In the genomic region with DNA sequence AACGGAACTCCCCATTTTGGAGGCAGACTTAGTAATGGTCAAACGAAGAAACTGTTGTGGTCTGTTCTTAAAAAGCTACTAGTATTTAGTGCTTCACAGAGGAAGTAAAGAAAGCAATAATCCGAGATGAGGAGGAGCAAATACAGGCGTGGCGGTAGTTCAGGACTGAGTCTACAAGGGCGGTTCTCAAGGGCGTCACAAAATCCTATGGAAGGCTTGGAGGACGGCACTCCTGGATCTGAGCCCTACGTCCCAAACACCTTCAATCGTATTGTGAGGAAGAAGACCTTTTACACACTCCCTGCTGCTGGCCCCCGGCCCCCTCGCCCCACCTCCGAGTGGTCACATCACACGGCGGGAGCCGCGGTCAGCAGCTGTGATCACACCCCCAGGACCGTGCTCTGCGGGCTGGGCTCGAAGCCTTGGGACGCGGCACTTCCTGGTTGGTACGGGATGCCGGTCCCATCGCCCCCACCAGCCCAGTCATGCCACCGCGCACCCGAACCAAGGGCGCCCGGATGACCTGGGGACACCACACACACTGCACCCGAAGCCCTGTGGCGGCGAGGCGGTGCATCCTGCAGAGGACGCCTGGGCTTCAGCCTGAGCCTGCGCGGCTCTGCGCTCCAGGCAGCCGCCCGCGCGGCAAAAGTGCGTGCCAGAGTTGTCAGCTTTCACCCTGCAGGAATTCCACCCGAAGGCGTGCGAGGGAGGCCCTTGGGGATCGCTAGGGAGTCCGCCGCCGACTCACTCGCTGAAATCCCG, we compare ENCODE assay signal across 7 cellular contexts. TPM values are rescaled to one million over a fixed set of nuclear protein-coding genes. Genes with fewer than 3 reads are reported as not detected.
DNase-seq lines count a peak whose midpoint lies in the region; TF ChIP-seq lines count a peak whose summit lies in the region.

No MANE protein-coding gene starts in this region.

- peaks cover 42% of the 10 kb centered on the region for H3K4me1 Mint-ChIP-seq in brain

- no peaks in the 10 kb centered on the region for H3K36me3 ChIP-seq in GM23248 (ENCODE audit: low read depth)

- H3K27ac Mint-ChIP-seq in brain: peak overlapping the region; percentile 3 to 92 (median 77)

- no peaks in the 10 kb centered on the region for H3K9me2 ChIP-seq in GM23248 (ENCODE audit: insufficient read depth)

- H4K20me1 ChIP-seq in GM23248 (ENCODE audit: insufficient read depth): no peaks in the 10 kb centered on the region

- H2AFZ ChIP-seq in GM23248: peak overlapping the region; percentile 74

- H3K4me3 Mint-ChIP-seq in brain: peak overlapping the region; percentile 81 to 92 (median 82)

- H3K27ac ChIP-seq in GM23248 (peak overlapping the region; percentile 96), skin epidermis (peak overlapping the region; percentile 55 to 96 (median 91))

- H3F3A ChIP-seq in GM23248 (ENCODE audit: insufficient read depth): peaks cover 40% of the 10 kb centered on the region

- peaks cover 42% of the 10 kb centered on the region for H3K27me3 Mint-ChIP-seq in brain

- H3K9me3 Mint-ChIP-seq in brain: peaks cover 0 to 8% (median 0%) of the 10 kb centered on the region in 5 experiments

- WGBS in GM23248 (ENCODE audit: low coverage in 1 of 2, low lambda C conversion rate in 2 of 2, missing lambda C conversion rate in 2 of 2), 2 experiments: 2% methylated on average over 31 to 46 of the region's 52 CpGs

- DNase-seq in GM23248 (peak; percentile 99), LNCaP clone FGC (ENCODE audit: low read depth) (no peak), T-helper 9 cell (peak; percentile 16), iPS-NIHi7 (ENCODE audit: extremely low spot score) (peak; percentile 70)

- H3K36me3 Mint-ChIP-seq in brain: no peaks in the 10 kb centered on the region

- H3K4me1 ChIP-seq in GM23248 (ENCODE audit: insufficient read depth): peaks cover 51% of the 10 kb centered on the region

- TF ChIP-seq CTCF in GM12872 (IDR thresholded peaks at IDR 0.05; ENCODE audit: insufficient read depth, low read depth, low read length): 0 out of 3 replicates have a peak, but pooled peaks have one; percentile 5
- 0 out of 2 replicates have a peak, but pooled peaks have one; percentile 9 for TF ChIP-seq CTCF in LNCaP clone FGC (IDR thresholded peaks at IDR 0.05; ENCODE audit: control insufficient read depth, extremely low read depth, insufficient read depth)
- TF ChIP-seq CTCF in brain (conservative IDR thresholded peaks at IDR 0.05): no peak

- H3K27me3 ChIP-seq in GM23248 (replicated peaks; ENCODE audit: insufficient read depth): no peaks in the 10 kb centered on the region

- peak overlapping the region; percentile 88 for H3K9ac ChIP-seq in GM23248

- in situ Hi-C loops in GM23248 (cut with MboI): no loop called here

- H3K4me2 ChIP-seq in GM23248 (ENCODE audit: unreplicated experiment): peak overlapping the region; percentile 96

- no peaks in the 10 kb centered on the region for H3K79me2 ChIP-seq in GM23248 (ENCODE audit: insufficient read depth)

- no peaks in the 10 kb centered on the region for H3K9me3 ChIP-seq in GM23248 (ENCODE audit: low read depth)

- H3K4me3 ChIP-seq in GM23248 (peak overlapping the region; percentile 81), LNCaP clone FGC (ENCODE audit: low read depth, low read length) (peak overlapping the region; percentile 39), skin epidermis (peak overlapping the region; percentile 55 to 66 (median 60))

RNA-seq across cellular contexts. Expression of gene PLD1, which starts 0.6 kb away (rescaled TPM):
- 1.8 and 4.6 TPM in 2 replicates for total RNA-seq in GM23248 (2014; rRNA removed; shearing (Covaris generic))
- 3.0 and 3.6 TPM in 2 replicates for polyA plus RNA-seq in GM23248 (2016; fragmentation: Nextera tagmentation; extraction: Ambion mirVana)
- 6.4 TPM for polyA plus RNA-seq in brain (ENCODE audit: insufficient read depth, low read depth, low replicate concordance)

RNA-seq across cellular contexts. Expression of gene TMEM212, which starts 33.5 kb away (rescaled TPM):
- not detected in 2 replicates for total RNA-seq in GM23248 (2014; rRNA removed; shearing (Covaris generic))
- not detected in 2 replicates for polyA plus RNA-seq in GM23248 (2016; fragmentation: Nextera tagmentation; extraction: Ambion mirVana)
- not detected for polyA plus RNA-seq in brain (ENCODE audit: insufficient read depth, low read depth, low replicate concordance)

Comparison
In these comparisons a context has a peak if more than half of its experiments do, and no peak if none do; other contexts are left out.
1. CTCF ChIP-seq: peak in GM12872 (single experiment) and LNCaP clone FGC (single experiment); none in brain (0 of 2).
2. Peak in every context shown above with its lines, with median percentiles within 50 percentile points of each other: H3K4me3 ChIP-seq.